In genomic region chr6:167292301-167293087, GRCh38 we compare ENCODE assay signal across 1 cellular context.
TF ChIP-seq lines count a peak whose summit lies in the region.

No MANE protein-coding gene starts in this region.

TF ChIP-seq in HepG2, 621 proteins besides CTCF, POLR2A, EP300 and RAD21 (continues in another document):
- TF ChIP-seq ZNF414 (CRISPR knock-in tag; IDR thresholded peaks at IDR 0.05) (peak; percentile 67; the same call in 1 of the 2 replicates), ZMYM4 (CRISPR knock-in tag; IDR thresholded peaks at IDR 0.05) (peak; percentile 8), ZBTB26 (CRISPR knock-in tag; IDR thresholded peaks at IDR 0.05; ENCODE audit: borderline replicate concordance) (no peak), SP2 (CRISPR knock-in tag; IDR thresholded peaks at IDR 0.05) (no peak), TOPORS (CRISPR knock-in tag; IDR thresholded peaks at IDR 0.05) (0 out of 2 replicates have a peak, but pooled peaks have one; percentile 22), AGO2 (optimal IDR thresholded peaks at IDR 0.05; ENCODE audit: low read depth, low read length) (peak; percentile 21), PHF8 (CRISPR knock-in tag; IDR thresholded peaks at IDR 0.05) (0 out of 2 replicates have a peak, but pooled peaks have one; percentile 1), SMAD1 (CRISPR knock-in tag; IDR thresholded peaks at IDR 0.05; ENCODE audit: borderline replicate concordance, low read depth) (0 out of 2 replicates have a peak, but pooled peaks have one; percentile 28), SAP130 (CRISPR knock-in tag; IDR thresholded peaks at IDR 0.05; ENCODE audit: low read depth) (no peak), ZKSCAN1 (IDR thresholded peaks at IDR 0.05; ENCODE audit: low read length) (peak; percentile 48), CHD2 (IDR thresholded peaks at IDR 0.05; ENCODE audit: low read depth, low read length) (no peak), ZNF296 (CRISPR knock-in tag; conservative IDR thresholded peaks at IDR 0.05) (0 out of 2 replicates have a peak, but pooled peaks have one; percentile 17), ZNF432 (CRISPR knock-in tag; IDR thresholded peaks at IDR 0.05; ENCODE audit: borderline replicate concordance) (no peak), ZIK1 (CRISPR knock-in tag; IDR thresholded peaks at IDR 0.05; ENCODE audit: borderline replicate concordance, low read depth) (peak; percentile 63; the same call in 1 of the 2 replicates), IRF2 (CRISPR knock-in tag; IDR thresholded peaks at IDR 0.05) (0 out of 2 replicates have a peak, but pooled peaks have one; percentile 30), FOXO4 (CRISPR knock-in tag; conservative IDR thresholded peaks at IDR 0.05) (0 out of 2 replicates have a peak, but pooled peaks have one; percentile 90), HDAC2 (CRISPR knock-in tag; IDR thresholded peaks at IDR 0.05) (0 out of 2 replicates have a peak, but pooled peaks have one; percentile 4), REST (IDR thresholded peaks at IDR 0.05; ENCODE audit: borderline replicate concordance in 1 of 2, low read depth in 1 of 2, low read length in 2 of 2) (no peak), ZBED4 (CRISPR knock-in tag; IDR thresholded peaks at IDR 0.05; ENCODE audit: borderline replicate concordance) (no peak), ARID4A (CRISPR knock-in tag; IDR thresholded peaks at IDR 0.05; ENCODE audit: borderline replicate concordance) (0 out of 2 replicates have a peak, but pooled peaks have one; percentile 14), GLI4 (CRISPR knock-in tag; IDR thresholded peaks at IDR 0.05; ENCODE audit: borderline replicate concordance) (0 out of 2 replicates have a peak, but pooled peaks have one; percentile 35), FLYWCH1 (CRISPR knock-in tag; IDR thresholded peaks at IDR 0.05) (peak; percentile 80; the same call in 1 of the 2 replicates), ZNF639 (CRISPR knock-in tag; conservative IDR thresholded peaks at IDR 0.05) (no peak), ATF3 (CRISPR knock-in tag; IDR thresholded peaks at IDR 0.05) (no peak), ATRX (CRISPR knock-in tag; IDR thresholded peaks at IDR 0.05; ENCODE audit: borderline replicate concordance) (no peak), ELF4 (CRISPR knock-in tag; IDR thresholded peaks at IDR 0.05; ENCODE audit: borderline replicate concordance) (no peak), USF2 (IDR thresholded peaks at IDR 0.05; ENCODE audit: low read depth, low read length) (peak; percentile 2; the same call in 1 of the 2 replicates), USF2 (CRISPR knock-in tag; IDR thresholded peaks at IDR 0.05; ENCODE audit: borderline replicate concordance) (no peak), BORCS8-MEF2B (CRISPR knock-in tag; IDR thresholded peaks at IDR 0.05) (0 out of 2 replicates have a peak, but pooled peaks have one; percentile 42), UBTF (CRISPR knock-in tag; IDR thresholded peaks at IDR 0.05) (0 out of 2 replicates have a peak, but pooled peaks have one; percentile 3), ZNF546 (CRISPR knock-in tag; conservative IDR thresholded peaks at IDR 0.05) (peak; percentile 66; the same call in 1 of the 2 replicates), ZNF607 (CRISPR knock-in tag; IDR thresholded peaks at IDR 0.05; ENCODE audit: borderline replicate concordance) (peak; percentile 60; the same call in 1 of the 2 replicates)
